In genomic region chr12:121296618-121297476, GRCh38 we compare ENCODE assay signal across 8 cellular contexts. TPM values are rescaled to one million over a fixed set of nuclear protein-coding genes. Genes with fewer than 3 reads are reported as not detected.
DNase-seq lines count a peak whose midpoint lies in the region; ATAC-seq and TF ChIP-seq lines count a peak whose summit lies in the region.

CAMKK2 (minus strand) TSS chr12:121296709; CDS start chr12:121274526, 22,183 bp downstream.

- peak within 1 kb of the TSS; percentile 90 for H3K4me3 Mint-ChIP-seq in type B pancreatic cell

- WGBS in adipose tissue, 3 donors: 0 to 1% (median 0%) methylated on average over 46 to 104 of the region's 104 CpGs
- WGBS in heart right ventricle, 2 donors: 0 to 1% methylated on average over 71 to 103 of the region's 104 CpGs

- H3K9me3 ChIP-seq in heart right ventricle: no peaks in the 10 kb centered on the region

- H3K4me3 ChIP-seq in heart right ventricle: peak within 1 kb of the TSS; percentile 89 to 100 (median 98)

- H3K27ac ChIP-seq in adipose tissue (ENCODE audit: low read depth, low read length): peak within 1 kb of the TSS; percentile 88
- peak within 1 kb of the TSS; percentile 73 to 97 (median 92) for H3K27ac ChIP-seq in heart right ventricle

- H3K27ac Mint-ChIP-seq in type B pancreatic cell: peak within 1 kb of the TSS; percentile 87

- no peaks in the 10 kb centered on the region for H3K9me3 Mint-ChIP-seq in type B pancreatic cell

- DNase-seq in NCI-H1105 (lab: John Stamatoyannopoulos, UW): peak; percentile 88
- DNase-seq in T-helper 1 cell: peak; percentile 73 to 88 (median 78)
- peak; percentile 84 to 88 for DNase-seq in heart right ventricle
- peak; percentile 95 for DNase-seq in posterior vena cava (ENCODE audit: low spot score)
- peak; percentile 92 for DNase-seq in type B pancreatic cell (ENCODE audit: extremely low spot score, unreplicated experiment)

- TF ChIP-seq CTCF in GM12872 (IDR thresholded peaks at IDR 0.05; ENCODE audit: insufficient read depth, low read depth, low read length): peak; percentile 39; the same call in 2 of the 3 replicates
- TF ChIP-seq CTCF in heart right ventricle (IDR thresholded peaks at IDR 0.05): peak in 5 of 9 donors; percentile 16 to 48 (median 43)
- TF ChIP-seq CTCF in type B pancreatic cell (conservative IDR thresholded peaks at IDR 0.05): peak; percentile 24

- intact Hi-C loops in heart right ventricle (cut with DNase I) (no loop called here), posterior vena cava (cut with DNase I) (no loop called here)

- no peaks in the 10 kb centered on the region for H3K36me3 Mint-ChIP-seq in type B pancreatic cell

- peaks cover 0 to 13% (median 0%) of the 10 kb centered on the region in 9 donors for H3K36me3 ChIP-seq in heart right ventricle

- H3K4me1 ChIP-seq in heart right ventricle: peaks cover 11 to 49% (median 28%) of the 10 kb centered on the region in 9 donors

- peaks cover 18% of the 10 kb centered on the region for H3K4me1 Mint-ChIP-seq in type B pancreatic cell (ENCODE audit: unreplicated experiment)

- H3K27me3 Mint-ChIP-seq in type B pancreatic cell: no peaks in the 10 kb centered on the region

- ATAC-seq in HG02610 (IDR thresholded peaks at IDR 0.05; ENCODE audit: unreplicated experiment) (peak; percentile 86), heart right ventricle (peak; percentile 92 to 96 (median 94))

- no peaks in the 10 kb centered on the region for H3K27me3 ChIP-seq in heart right ventricle

RNA-seq across cellular contexts. Expression of gene CAMKK2, which starts in this region (rescaled TPM):
- 10 to 100 TPM; 10.6 to 39.8 (median 22.0) TPM for polyA plus RNA-seq in adipose tissue
- 10 to 100 TPM; 14.7 to 19.3 (median 16.1) TPM for total RNA-seq in heart right ventricle
- 10 to 100 TPM; 10.8 to 11.8 TPM for polyA plus RNA-seq in heart right ventricle
- 10 to 100 TPM; 39.2 to 39.7 TPM for total RNA-seq in posterior vena cava
- total RNA-seq in type B pancreatic cell (ENCODE audit: low replicate concordance): 33.9 and 34.4 TPM in 2 replicates

Comparison
In these comparisons a context has a peak if more than half of its experiments do, and no peak if none do; other contexts are left out.
1. Peak in every context shown above with its lines: DNase-seq, ATAC-seq, H3K4me3 ChIP-seq and H3K27ac ChIP-seq.